ENCODE assay signal across 1 cellular context in genomic region chr20:17735959-17736621, GRCh38.
TF ChIP-seq lines count a peak whose summit lies in the region.

No MANE protein-coding gene starts in this region.

TF ChIP-seq in HepG2, 621 proteins besides CTCF, POLR2A, EP300 and RAD21:
- TF ChIP-seq KLF9 (CRISPR knock-in tag; IDR thresholded peaks at IDR 0.05; ENCODE audit: low read depth) (no peak), ZNF292 (CRISPR knock-in tag; IDR thresholded peaks at IDR 0.05; ENCODE audit: borderline replicate concordance, low read depth) (no peak), RBAK (CRISPR knock-in tag; IDR thresholded peaks at IDR 0.05) (peak; percentile 96), ZBTB40 (IDR thresholded peaks at IDR 0.05) (no peak), ZBTB40 (CRISPR knock-in tag; IDR thresholded peaks at IDR 0.05) (0 out of 2 replicates have a peak, but pooled peaks have one; percentile 36), ZNF589 (CRISPR knock-in tag; conservative IDR thresholded peaks at IDR 0.05) (no peak), SRSF9 (IDR thresholded peaks at IDR 0.05; ENCODE audit: borderline replicate concordance, insufficient read depth, low read depth, low read length, poor library complexity, severe bottlenecking) (no peak), NAIF1 (CRISPR knock-in tag; IDR thresholded peaks at IDR 0.05; ENCODE audit: borderline replicate concordance) (no peak), ZNF557 (CRISPR knock-in tag; IDR thresholded peaks at IDR 0.05) (no peak), PCBP1 (IDR thresholded peaks at IDR 0.05; ENCODE audit: borderline replicate concordance, low read depth, low read length) (no peak), IRX3 (CRISPR knock-in tag; IDR thresholded peaks at IDR 0.05; ENCODE audit: borderline replicate concordance, low read depth) (no peak), ZNF652 (CRISPR knock-in tag; IDR thresholded peaks at IDR 0.05; ENCODE audit: borderline replicate concordance, low read depth) (no peak), ZNF768 (CRISPR knock-in tag; IDR thresholded peaks at IDR 0.05) (0 out of 2 replicates have a peak, but pooled peaks have one; percentile 15), MIXL1 (CRISPR knock-in tag; IDR thresholded peaks at IDR 0.05) (no peak), KDM3A (CRISPR knock-in tag; IDR thresholded peaks at IDR 0.05; ENCODE audit: low read depth) (no peak), SMARCE1 (IDR thresholded peaks at IDR 0.05; ENCODE audit: borderline replicate concordance) (no peak), KDM1A (CRISPR knock-in tag; IDR thresholded peaks at IDR 0.05) (0 out of 2 replicates have a peak, but pooled peaks have one; percentile 17), CHD4 (IDR thresholded peaks at IDR 0.05; ENCODE audit: borderline replicate concordance, low read length) (peak; percentile 31; the same call in 1 of the 2 replicates), BCL3 (CRISPR knock-in tag; IDR thresholded peaks at IDR 0.05) (no peak), MAZ (IDR thresholded peaks at IDR 0.05; ENCODE audit: borderline replicate concordance, low read depth, low read length) (no peak), MAZ (CRISPR knock-in tag; IDR thresholded peaks at IDR 0.05; ENCODE audit: low read depth) (no peak), FOXA3 (CRISPR knock-in tag; IDR thresholded peaks at IDR 0.05) (no peak), SOX5 (CRISPR knock-in tag; IDR thresholded peaks at IDR 0.05; ENCODE audit: borderline replicate concordance) (no peak), RXRB (CRISPR knock-in tag; IDR thresholded peaks at IDR 0.05; ENCODE audit: borderline replicate concordance) (no peak), ZNF12 (CRISPR knock-in tag; IDR thresholded peaks at IDR 0.05) (peak; percentile 87)
- TF ChIP-seq, protein P1, sequence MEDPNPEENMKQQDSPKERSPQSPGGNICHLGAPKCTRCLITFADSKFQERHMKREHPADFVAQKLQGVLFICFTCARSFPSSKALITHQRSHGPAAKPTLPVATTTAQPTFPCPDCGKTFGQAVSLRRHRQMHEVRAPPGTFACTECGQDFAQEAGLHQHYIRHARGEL (CRISPR knock-in tag; IDR thresholded peaks at IDR 0.05) = no peak
- TF ChIP-seq, protein P2, sequence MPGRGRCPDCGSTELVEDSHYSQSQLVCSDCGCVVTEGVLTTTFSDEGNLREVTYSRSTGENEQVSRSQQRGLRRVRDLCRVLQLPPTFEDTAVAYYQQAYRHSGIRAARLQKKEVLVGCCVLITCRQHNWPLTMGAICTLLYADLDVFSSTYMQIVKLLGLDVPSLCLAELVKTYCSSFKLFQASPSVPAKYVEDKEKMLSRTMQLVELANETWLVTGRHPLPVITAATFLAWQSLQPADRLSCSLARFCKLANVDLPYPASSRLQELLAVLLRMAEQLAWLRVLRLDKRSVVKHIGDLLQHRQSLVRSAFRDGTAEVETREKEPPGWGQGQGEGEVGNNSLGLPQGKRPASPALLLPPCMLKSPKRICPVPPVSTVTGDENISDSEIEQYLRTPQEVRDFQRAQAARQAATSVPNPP (CRISPR knock-in tag; IDR thresholded peaks at IDR 0.05) = no peak
